1 cellular context compared by ENCODE assay signal in the genomic region with DNA sequence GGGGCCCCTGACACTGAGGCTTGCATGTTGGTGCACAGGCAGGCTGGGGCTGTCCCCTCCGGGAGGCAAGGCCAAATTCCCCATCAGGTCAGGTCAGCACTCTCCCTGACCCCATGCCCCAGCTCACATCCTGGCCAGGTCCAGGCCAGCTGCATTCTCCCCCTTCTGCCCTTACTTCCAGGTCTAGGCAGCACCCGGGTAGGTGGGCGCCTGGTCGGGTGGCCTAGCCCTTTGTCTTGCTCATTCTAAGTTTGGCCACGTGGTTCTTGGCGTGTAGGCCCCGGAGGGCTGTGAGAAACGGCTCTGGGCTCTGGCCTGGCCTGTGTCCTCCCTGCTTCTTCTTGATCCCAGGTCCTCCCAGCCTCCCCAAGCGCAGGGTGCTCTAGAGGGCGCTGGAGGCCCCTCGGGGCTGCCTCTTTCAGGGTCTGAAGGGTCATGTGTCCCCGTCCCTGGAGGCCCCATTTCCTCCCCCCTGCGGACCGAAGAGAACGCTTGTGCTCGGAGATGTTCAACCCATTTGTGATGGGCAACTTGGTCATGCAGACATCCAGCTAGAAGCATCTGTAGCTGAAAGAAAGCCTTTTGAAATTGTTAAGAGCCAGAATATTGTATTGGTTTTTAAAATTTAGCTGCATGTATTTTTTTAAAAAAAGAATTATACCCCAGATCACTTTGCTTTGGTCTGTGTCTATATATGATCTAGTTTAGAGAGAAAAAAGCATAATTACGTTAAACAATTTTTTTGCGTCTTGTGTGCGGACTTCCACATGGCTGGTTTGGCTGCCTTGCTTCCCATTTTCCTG.
TF ChIP-seq lines count a peak whose summit lies in the region.

No MANE protein-coding gene starts in this region.

TF ChIP-seq in IMR-90, 13 proteins besides CTCF, POLR2A, EP300 and RAD21 (continued from another document):
- TF ChIP-seq, protein P1, sequence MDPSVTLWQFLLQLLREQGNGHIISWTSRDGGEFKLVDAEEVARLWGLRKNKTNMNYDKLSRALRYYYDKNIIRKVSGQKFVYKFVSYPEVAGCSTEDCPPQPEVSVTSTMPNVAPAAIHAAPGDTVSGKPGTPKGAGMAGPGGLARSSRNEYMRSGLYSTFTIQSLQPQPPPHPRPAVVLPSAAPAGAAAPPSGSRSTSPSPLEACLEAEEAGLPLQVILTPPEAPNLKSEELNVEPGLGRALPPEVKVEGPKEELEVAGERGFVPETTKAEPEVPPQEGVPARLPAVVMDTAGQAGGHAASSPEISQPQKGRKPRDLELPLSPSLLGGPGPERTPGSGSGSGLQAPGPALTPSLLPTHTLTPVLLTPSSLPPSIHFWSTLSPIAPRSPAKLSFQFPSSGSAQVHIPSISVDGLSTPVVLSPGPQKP (IDR thresholded peaks at IDR 0.05; ENCODE audit: borderline replicate concordance, low read depth, low read length): no peak
- TF ChIP-seq MAFK (IDR thresholded peaks at IDR 0.05; ENCODE audit: low read depth, low read length) (no peak), FOS (IDR thresholded peaks at IDR 0.05; ENCODE audit: low read depth, low read length) (no peak), MXI1 (IDR thresholded peaks at IDR 0.05; ENCODE audit: borderline replicate concordance, low read depth, low read length) (no peak), CHD1 (IDR thresholded peaks at IDR 0.05; ENCODE audit: low read depth, low read length) (no peak), NFE2L2 (IDR thresholded peaks at IDR 0.05; ENCODE audit: low read depth, low read length) (no peak), CEBPB (IDR thresholded peaks at IDR 0.05; ENCODE audit: low read depth, low read length) (no peak), SMC3 (IDR thresholded peaks at IDR 0.05; ENCODE audit: low read depth, low read length) (no peak)
